Comparison of ENCODE assay signal across 22 cellular contexts in genomic region chr2:120662746-120663145, GRCh38.
"Had no signal": no experiment of that assay in that cellular context is flagged by ENCODE, and none has a peak within 500 bp of the region (broad histone marks: within the 10 kb centered on the region; RNA-seq: fewer than 3 reads in every experiment).

No MANE protein-coding gene starts in this region.

- DNase-seq: cerebellar nuclear complex; colonic mucosa; cortex of kidney; effector CD8-positive, alpha-beta T cell; effector memory CD8-positive, alpha-beta T cell; gastrocnemius medialis; glutamatergic neuron; head of caudate nucleus; heart right ventricle; hippocampal formation; left cardiac atrium; left lung; left ventricle myocardium superior; lower lobe of right lung; mesenchymal stem cell; mucosa of descending colon had no signal

- ATAC-seq: effector memory CD8-positive, alpha-beta T cell; gastrocnemius medialis; heart right ventricle; left cardiac atrium; left lung; left ventricle myocardium superior; lower lobe of right lung; mucosa of descending colon had no signal

- H3K9me3 ChIP-seq: colonic mucosa, mucosa of descending colon had no signal

- H3K36me3 ChIP-seq: colonic mucosa, esophagus muscularis mucosa, gastrocnemius medialis, heart right ventricle, left lung, lower lobe of right lung had no signal

- H3K27ac Mint-ChIP-seq: dendritic cell treated with granulocyte-macrophage colony-stimulating factor and Interleukin-4, amounts not matched to agents 40 ng/mL and 50 ng/mL, for 4 days; effector memory CD8-positive, alpha-beta T cell; mesothelial cell of epicardium had no signal

- H3K4me1 ChIP-seq: colonic mucosa, left lung had no signal

- H3K27me3 ChIP-seq: colonic mucosa had no signal

- H3K27ac ChIP-seq: colonic mucosa, esophagus muscularis mucosa, gastrocnemius medialis, heart right ventricle, left lung, lower lobe of right lung had no signal

- FAIRE-seq: endothelial cell of umbilical vein, islet of Langerhans, keratinocyte had no signal

- H3K4me3 Mint-ChIP-seq: dendritic cell treated with granulocyte-macrophage colony-stimulating factor and Interleukin-4, amounts not matched to agents 40 ng/mL and 50 ng/mL, for 4 days; effector memory CD8-positive, alpha-beta T cell; mesothelial cell of epicardium had no signal

- H3K4me3 ChIP-seq: colonic mucosa, esophagus muscularis mucosa, gastrocnemius medialis, heart right ventricle, left lung, lower lobe of right lung, mucosa of descending colon had no signal
